Comparison of ENCODE assay signal across 21 cellular contexts in the genomic region with DNA sequence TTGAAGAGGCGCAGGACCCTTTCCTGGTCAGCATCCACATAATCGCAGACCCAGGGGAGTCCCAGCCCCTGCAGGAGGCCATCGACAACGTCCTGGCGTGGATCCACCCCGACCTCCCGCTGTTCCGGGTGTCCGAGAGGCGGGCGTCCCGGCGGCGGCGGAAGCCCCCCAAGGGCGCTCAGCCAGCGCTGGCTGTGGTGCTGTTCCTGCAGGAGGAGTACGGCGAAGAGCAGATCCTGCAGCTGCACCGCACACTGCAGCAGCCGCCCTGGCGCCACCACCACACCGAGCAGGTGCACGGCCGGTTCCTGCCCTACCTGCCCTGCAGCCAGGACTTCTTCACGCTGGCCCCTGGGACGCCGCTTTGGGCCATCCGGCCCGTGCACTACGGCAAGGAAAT. TPM values are rescaled to one million over a fixed set of nuclear protein-coding genes. Genes with fewer than 3 reads are reported as not detected.
DNase-seq lines count a peak whose midpoint lies in the region; ATAC-seq, FAIRE-seq and TF ChIP-seq lines count a peak whose summit lies in the region.
"Had no signal": no experiment of that assay in that cellular context is flagged by ENCODE, and none has a peak within 500 bp of the region (broad histone marks: within the 10 kb centered on the region; RNA-seq: fewer than 3 reads in every experiment).

No MANE protein-coding gene starts in this region.

- POLR2A ChIA-PET in H1 (lab: Charles Lee; ENCODE audit: partially characterized antibody), result interaction anchor here (1.1 to 1.8 kb wide), 6 partner anchors 9 to 76 kb away, joined by 3 to 10 read pairs (median 3); no protein-coding TSS in a partner anchor

- no peak overlapping the region for H3K18ac ChIP-seq in H1 (ENCODE audit: extremely low read depth, low read length)
- H3K18ac ChIP-seq in neuronal stem cell (ENCODE audit: low read length), result no peak overlapping the region

- CTCF ChIA-PET in H1 (lab: Charles Lee; ENCODE audit: partially characterized antibody), result interaction anchor here (0.6 to 5.7 kb wide), 13 partner anchors 9 to 126 kb away, joined by 3 to 56 read pairs (median 4); no protein-coding TSS in a partner anchor

- H3K4me2 ChIP-seq in H1 (ENCODE audit: insufficient read depth in 1 of 2, low read depth in 2 of 2, low read length in 2 of 2), result no peak overlapping the region
- H3K4me2 ChIP-seq in neuronal stem cell (ENCODE audit: insufficient read depth, low read length, poor library complexity, severe bottlenecking), result no peak overlapping the region
- H3K4me2 ChIP-seq in MM.1S (ENCODE audit: low read depth, low read length), result no peak overlapping the region
- H3K4me2 ChIP-seq: BLaER1 had no signal

- H3K79me2 ChIP-seq in H1 (ENCODE audit: control insufficient read depth in 1 of 2, insufficient read depth in 2 of 2, low read length in 2 of 2) (peaks cover 2 to 71% of the 10 kb centered on the region in 2 experiments; a peak in 3 of 4 replicates), MM.1S (ENCODE audit: low read length) (no peaks in the 10 kb centered on the region)

- H3K79me1 ChIP-seq in H1 (ENCODE audit: low read depth, low read length) (peaks cover 18% of the 10 kb centered on the region), neuronal stem cell (ENCODE audit: low read depth, low read length) (no peaks in the 10 kb centered on the region)

- DNase-seq in H7 (peak; percentile 32), H1 (ENCODE audit: low read depth in 1 of 2, low spot score in 2 of 2) (no peak), neuronal stem cell (ENCODE audit: low spot score) (no peak), MM.1S (no peak), kidney tubule cell (ENCODE audit: low spot score) (no peak)
- no peak for DNase-seq in natural killer cell treated with Interleukin-12 subunit alpha and Interleukin-12 subunit beta and Interleukin-15 and Interleukin-18, amount 100 ng/mL, for 72 hours (ENCODE audit: low spot score)
- DNase-seq: 8988T; CD4-positive, alpha-beta memory T cell; DMS153; DMS79; GDM1; GM23248; HFFc6 had no signal

- no peak for TF ChIP-seq EP300 in H1 (IDR thresholded peaks at IDR 0.05; ENCODE audit: borderline replicate concordance in 1 of 2, low read depth in 2 of 2, low read length in 2 of 2)

- H4K5ac ChIP-seq in H1 (ENCODE audit: insufficient read length, low read depth, low read length), result no peak overlapping the region

- H3K27ac ChIP-seq in H1 (ENCODE audit: low read depth, low read length), result no peak overlapping the region
- no peak overlapping the region for H3K27ac ChIP-seq in neuronal stem cell (replicated peaks; ENCODE audit: low read length)
- peak overlapping the region; percentile 100 for H3K27ac ChIP-seq in temporal lobe (ENCODE audit: low read depth, low read length)
- H3K27ac ChIP-seq in MM.1S (ENCODE audit: low read length), result no peak overlapping the region
- H3K27ac ChIP-seq: BLaER1, GM23248, HL-60 had no signal

- H2AFZ ChIP-seq in H1 (ENCODE audit: low read length) (no peak overlapping the region), neuronal stem cell (ENCODE audit: low read length) (no peak overlapping the region), MM.1S (ENCODE audit: low read length) (no peak overlapping the region)
- H2AFZ ChIP-seq: GM23248 had no signal

- TF ChIP-seq POLR2A in H1 (IDR thresholded peaks at IDR 0.05; ENCODE audit: control extremely low read depth in 1 of 2, low read depth in 2 of 2, low read length in 2 of 2), result no peak

- H3K4me3 ChIP-seq in H7 (ENCODE audit: insufficient read depth, low read depth, low read length) (no peak overlapping the region), H1 (ENCODE audit: extremely low read depth in 1 of 4, insufficient read depth in 2 of 4, low read depth in 3 of 4, low read length in 4 of 4) (no peak overlapping the region), neuronal stem cell (ENCODE audit: low read length in 2 of 2) (no peak overlapping the region), MM.1S (ENCODE audit: low read length) (no peak overlapping the region)
- H3K4me3 ChIP-seq: BLaER1, GM23248 had no signal

- H3K4me1 ChIP-seq in H1 (replicated peaks in 1 of 4; ENCODE audit: control insufficient read depth in 3 of 4, insufficient read depth in 4 of 4, low read length in 3 of 4) (peaks cover 9 to 31% (median 21%) of the 10 kb centered on the region in 4 experiments), neuronal stem cell (ENCODE audit: control insufficient read depth in 2 of 2, insufficient read depth in 1 of 2, low read depth in 1 of 2, low read length in 2 of 2) (peaks cover 2 to 23% of the 10 kb centered on the region in 2 donors), MM.1S (ENCODE audit: low read length) (peaks cover 13% of the 10 kb centered on the region; the same call in 1 of the 2 replicates)
- H3K4me1 ChIP-seq: BLaER1 had no signal

- no peak overlapping the region for H3K23ac ChIP-seq in H1 (ENCODE audit: insufficient read length)
- no peak overlapping the region for H3K23ac ChIP-seq in neuronal stem cell (ENCODE audit: low read depth, low read length, poor library complexity)

- no peak for TF ChIP-seq CTCF in H1 (IDR thresholded peaks at IDR 0.05; ENCODE audit: control extremely low read depth in 1 of 3, insufficient read depth in 1 of 3, low read depth in 1 of 3, low read length in 3 of 3)
- TF ChIP-seq CTCF in MM.1S (IDR thresholded peaks at IDR 0.05; ENCODE audit: low read length), result no peak

- H4K20me1 ChIP-seq in H1 (replicated peaks in 1 of 2; ENCODE audit: control insufficient read depth in 1 of 2, insufficient read depth in 2 of 2, low read length in 2 of 2) (peaks cover 0 to 1% of the 10 kb centered on the region in 2 experiments), MM.1S (ENCODE audit: insufficient read depth, low read length) (no peaks in the 10 kb centered on the region)
- H4K20me1 ChIP-seq: BLaER1 had no signal

- H3K4me3 Mint-ChIP-seq in natural killer cell treated with Interleukin-12 subunit alpha and Interleukin-12 subunit beta and Interleukin-15 and Interleukin-18, amount 100 ng/mL, for 72 hours, result no peak overlapping the region
- H3K4me3 Mint-ChIP-seq: CD14-positive monocyte; CD4-positive, alpha-beta memory T cell; HFFc6 had no signal

- H2AK5ac ChIP-seq in H1 (ENCODE audit: low read depth, low read length), result no peak overlapping the region
- no peak overlapping the region for H2AK5ac ChIP-seq in neuronal stem cell (ENCODE audit: low read depth, low read length)

- H3K9me2 ChIP-seq in MM.1S (replicated peaks; ENCODE audit: insufficient read depth, low read length), result no peaks in the 10 kb centered on the region

- H3K23me2 ChIP-seq in H1 (ENCODE audit: low read depth, low read length), result no peaks in the 10 kb centered on the region

- H3K9ac ChIP-seq in H1 (replicated peaks in 1 of 4; ENCODE audit: extremely low read depth in 1 of 4, low read depth in 3 of 4, low read length in 3 of 4), result no peak overlapping the region
- H3K9ac ChIP-seq in neuronal stem cell (ENCODE audit: low read depth, low read length, poor library complexity), result peak overlapping the region; percentile 56
- H3K9ac ChIP-seq in MM.1S (ENCODE audit: low read length), result no peak overlapping the region
- H3K9ac ChIP-seq: BLaER1, GM23248 had no signal

- H2BK20ac ChIP-seq in H1 (ENCODE audit: low read length), result no peak overlapping the region

- H3K9me3 Mint-ChIP-seq in natural killer cell treated with Interleukin-12 subunit alpha and Interleukin-12 subunit beta and Interleukin-15 and Interleukin-18, amount 100 ng/mL, for 72 hours, result no peaks in the 10 kb centered on the region
- H3K9me3 Mint-ChIP-seq: CD4-positive, alpha-beta memory T cell; HFFc6 had no signal

- no peaks in the 10 kb centered on the region for H3K27me3 Mint-ChIP-seq in natural killer cell treated with Interleukin-12 subunit alpha and Interleukin-12 subunit beta and Interleukin-15 and Interleukin-18, amount 100 ng/mL, for 72 hours

- no peak overlapping the region for H4K91ac ChIP-seq in H1 (replicated peaks; ENCODE audit: insufficient read length, low read length)
- H4K91ac ChIP-seq in neuronal stem cell (ENCODE audit: low read depth, low read length, poor library complexity), result no peak overlapping the region

- no peak overlapping the region for H3K56ac ChIP-seq in H1 (replicated peaks; ENCODE audit: insufficient read length, low read depth, low read length)

- no peak overlapping the region for H2BK120ac ChIP-seq in H1 (replicated peaks; ENCODE audit: low read depth, low read length)
- no peak overlapping the region for H2BK120ac ChIP-seq in neuronal stem cell (ENCODE audit: low read depth, low read length)

- H3K36me3 Mint-ChIP-seq in natural killer cell treated with Interleukin-12 subunit alpha and Interleukin-12 subunit beta and Interleukin-15 and Interleukin-18, amount 100 ng/mL, for 72 hours, result no peaks in the 10 kb centered on the region
- H3K36me3 Mint-ChIP-seq: CD4-positive, alpha-beta memory T cell had no signal

- H4K8ac ChIP-seq in H1 (ENCODE audit: extremely low read depth, insufficient read depth, low read length) (no peak overlapping the region; the same call in 1 of the 2 replicates), neuronal stem cell (ENCODE audit: low read depth, low read length) (no peak overlapping the region)

- ATAC-seq in natural killer cell treated with Interleukin-12 subunit alpha and Interleukin-12 subunit beta and Interleukin-15 and Interleukin-18, amount 100 ng/mL, for 72 hours, result no peak
- ATAC-seq: HCT116 had no signal

- H2BK12ac ChIP-seq in H1 (ENCODE audit: low read depth, low read length) (no peak overlapping the region), neuronal stem cell (ENCODE audit: low read length) (no peak overlapping the region)

- no peak overlapping the region for H2BK15ac ChIP-seq in H1 (ENCODE audit: low read length)
- H2BK15ac ChIP-seq in neuronal stem cell (ENCODE audit: low read length), result no peak overlapping the region

- 0 out of 2 replicates have a peak overlapping the region, but pooled peaks have one; percentile 19 for H2BK5ac ChIP-seq in H1 (ENCODE audit: low read depth, low read length)
- H2BK5ac ChIP-seq in neuronal stem cell (ENCODE audit: low read length), result no peak overlapping the region

- H3F3A ChIP-seq in MM.1S (ENCODE audit: insufficient read depth, low read length), result no peaks in the 10 kb centered on the region

- H3K9me3 ChIP-seq in H1 (ENCODE audit: insufficient read depth in 2 of 2, low read depth in 1 of 2, low read length in 1 of 2), result no peaks in the 10 kb centered on the region
- no peaks in the 10 kb centered on the region for H3K9me3 ChIP-seq in neuronal stem cell (replicated peaks in 1 of 2; ENCODE audit: control insufficient read depth in 2 of 2, insufficient read depth in 1 of 2, low read depth in 1 of 2, low read length in 2 of 2)
- H3K9me3 ChIP-seq in MM.1S (replicated peaks; ENCODE audit: insufficient read depth, low read length), result no peaks in the 10 kb centered on the region
- H3K9me3 ChIP-seq: BLaER1 had no signal

- no peaks in the 10 kb centered on the region for H3K27me3 ChIP-seq in H7 (ENCODE audit: control insufficient read depth, insufficient read depth, low read length)
- no peaks in the 10 kb centered on the region for H3K27me3 ChIP-seq in H1 (replicated peaks in 1 of 4; ENCODE audit: control insufficient read depth in 3 of 4, extremely low read depth in 1 of 4, insufficient read depth in 3 of 4, low read length in 3 of 4)
- no peaks in the 10 kb centered on the region for H3K27me3 ChIP-seq in neuronal stem cell (ENCODE audit: control insufficient read depth in 3 of 3, insufficient read depth in 3 of 3, low read depth in 1 of 3, low read length in 3 of 3)
- no peaks in the 10 kb centered on the region for H3K27me3 ChIP-seq in MM.1S (replicated peaks; ENCODE audit: insufficient read depth, low read length)
- H3K27me3 ChIP-seq: BLaER1 had no signal

- no peak for FAIRE-seq in H1 (lab: Jason Lieb, UNC)
- FAIRE-seq: GM12892, GM18507, H54 had no signal

- H3K14ac ChIP-seq in H1 (ENCODE audit: insufficient read length), result no peak overlapping the region
- H3K14ac ChIP-seq in neuronal stem cell (ENCODE audit: low read length), result no peak overlapping the region

- H3K4me1 Mint-ChIP-seq in natural killer cell treated with Interleukin-12 subunit alpha and Interleukin-12 subunit beta and Interleukin-15 and Interleukin-18, amount 100 ng/mL, for 72 hours (ENCODE audit: low read depth in 2 of 2), result peaks cover 0 to 6% of the 10 kb centered on the region in 2 donors
- H3K4me1 Mint-ChIP-seq: CD4-positive, alpha-beta memory T cell had no signal

- H3K4ac ChIP-seq in H1 (replicated peaks; ENCODE audit: insufficient read length, low read depth, low read length) (no peak overlapping the region), neuronal stem cell (ENCODE audit: low read length) (no peak overlapping the region)

- no peak overlapping the region for H3K27ac Mint-ChIP-seq in natural killer cell treated with Interleukin-12 subunit alpha and Interleukin-12 subunit beta and Interleukin-15 and Interleukin-18, amount 100 ng/mL, for 72 hours
- H3K27ac Mint-ChIP-seq: CD14-positive monocyte; CD4-positive, alpha-beta memory T cell; HFFc6 had no signal

- TF ChIP-seq RAD21 in H1 (IDR thresholded peaks at IDR 0.05 in 1 of 2, conservative IDR thresholded peaks at IDR 0.05 in 1 of 2; ENCODE audit: low read depth in 2 of 2, low read length in 2 of 2), result no peak

- peaks cover 26% of the 10 kb centered on the region for H3K36me3 ChIP-seq in H7 (replicated peaks; ENCODE audit: control insufficient read depth, insufficient read depth, low read length)
- peaks cover 11 to 56% (median 29%) of the 10 kb centered on the region in 4 experiments for H3K36me3 ChIP-seq in H1 (ENCODE audit: control insufficient read depth in 2 of 4, insufficient read depth in 4 of 4, low read length in 3 of 4)
- peaks cover 0 to 1% of the 10 kb centered on the region in 2 donors for H3K36me3 ChIP-seq in neuronal stem cell (replicated peaks in 1 of 2; ENCODE audit: control insufficient read depth in 2 of 2, insufficient read depth in 2 of 2, low read length in 2 of 2)
- no peaks in the 10 kb centered on the region for H3K36me3 ChIP-seq in MM.1S (replicated peaks; ENCODE audit: insufficient read depth, low read length)
- H3K36me3 ChIP-seq: BLaER1 had no signal

- WGBS in H1 (ENCODE audit: extremely low coverage in 1 of 2, insufficient coverage in 1 of 2, insufficient read length in 1 of 2, insufficient replicate concordance in 2 of 2, low coverage in 1 of 2, low lambda C conversion rate in 2 of 2, missing lambda C conversion rate in 1 of 2), 2 experiments, result 92% methylated on average over 31 of the region's 31 CpGs; no CpG with 5 or more reads in 1 of the 2 experiments
- WGBS in neuronal stem cell (ENCODE audit: extremely low coverage in 2 of 2, insufficient read length in 2 of 2, insufficient replicate concordance in 1 of 2), 2 donors, result no CpG with 5 or more reads among the region's 31 CpGs

RNA-seq across cellular contexts. Expression of gene FAM124A, which starts 29.3 kb away (rescaled TPM):
- total RNA-seq in H7 (2014; rRNA removed; shearing (Covaris generic)), result 26.5 and 38.6 TPM in 2 replicates
- total RNA-seq in H1 (2021; fragmentation: NEBNext Ultra II Directional; extraction: Animal tissue kit (Norgen Biotek cat#: 25700)), result 47.1 and 49.9 TPM in 2 replicates
- polyA plus RNA-seq in H1 (2011; rRNA removed), result 40.7 and 47.1 TPM in 2 replicates
- polyA plus RNA-seq in H1 (2011; cell fraction: cytosol; rRNA removed), result 27.7 TPM
- polyA plus RNA-seq in H1 (2011; cell fraction: nucleus; rRNA removed), result 38.7 TPM
- polyA plus RNA-seq in H1 (2012, experiment 1 of 2), result 29.0 to 33.9 TPM (median 30.6 TPM) in 4 replicates
- polyA plus RNA-seq in H1 (2012, experiment 2 of 2), result 16.3 TPM
- polyA plus RNA-seq in H1 (2013, experiment 1 of 2), result 32.9 TPM
- 34.6 TPM for polyA plus RNA-seq in H1 (2013, experiment 2 of 2)
- 38.0 and 39.6 TPM in 2 replicates for polyA minus RNA-seq in H1 (2011; rRNA and poly(A)+ RNA removed)
- 34.9 TPM for polyA minus RNA-seq in H1 (2011; cell fraction: cytosol; rRNA and poly(A)+ RNA removed)
- 78.7 TPM for polyA minus RNA-seq in H1 (2011; cell fraction: nucleus; rRNA and poly(A)+ RNA removed)
- 7.8 TPM for polyA plus RNA-seq in neuronal stem cell (2013, experiment 1 of 2)
- 7.9 TPM for polyA plus RNA-seq in neuronal stem cell (2013, experiment 2 of 2)
- 9.8 TPM for total RNA-seq in temporal lobe
- not detected for total RNA-seq in natural killer cell treated with Interleukin-12 subunit alpha and Interleukin-12 subunit beta and Interleukin-15 and Interleukin-18, amount 100 ng/mL, for 72 hours
- total RNA-seq: CD4-positive, alpha-beta memory T cell; GM23248; HFFc6 had no signal
- polyA plus RNA-seq: CD4-positive, alpha-beta memory T cell; GM23248 had no signal

Comparison
In these comparisons a context has a peak if more than half of its experiments do, and no peak if none do; other contexts are left out.
1. RNA of gene FAM124A, which starts 29.3 kb away (total RNA-seq): 47.1 to 49.9 TPM in H1, 26.5 to 38.6 TPM in H7 and 9.8 TPM in temporal lobe (single experiment); not detected in natural killer cell treated with Interleukin-12 subunit alpha and Interleukin-12 subunit beta and Interleukin-15 and Interleukin-18, amount 100 ng/mL, for 72 hours; every median in the first group is over 10 times any median in the second.